14 cellular contexts compared by ENCODE assay signal in the genomic region with DNA sequence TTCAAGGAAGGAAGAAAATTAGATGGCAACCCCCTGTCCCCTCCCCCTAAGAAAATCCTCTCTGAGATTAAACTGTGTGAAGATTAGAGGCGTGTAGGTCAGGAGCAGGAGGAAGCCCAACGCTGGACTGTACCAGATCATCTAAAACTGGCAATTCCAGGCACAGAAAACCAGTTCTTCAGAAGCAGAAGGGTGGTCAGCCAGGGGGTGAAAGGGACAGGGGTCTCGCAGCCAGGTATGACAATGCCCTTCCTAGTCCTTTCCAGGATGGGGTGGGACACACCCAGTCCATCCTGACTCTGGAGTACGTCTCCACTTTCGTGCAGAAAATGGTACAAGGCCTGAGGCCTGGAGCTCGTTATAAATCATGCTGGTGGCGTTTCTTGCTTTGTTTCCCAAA. TPM values are rescaled to one million over a fixed set of nuclear protein-coding genes. Genes with fewer than 3 reads are reported as not detected.
A peak's percentile ranks its signal among the peaks of the same experiment; 100 is the strongest.
DNase-seq lines count a peak whose midpoint lies in the region; ATAC-seq and TF ChIP-seq lines count a peak whose summit lies in the region.
"Had no signal": no experiment of that assay in that cellular context is flagged by ENCODE, and none has a peak within 500 bp of the region (broad histone marks: within the 10 kb centered on the region; RNA-seq: fewer than 3 reads in every experiment).

No MANE protein-coding gene starts in this region.

- ATAC-seq in GM18511 (IDR thresholded peaks at IDR 0.05; ENCODE audit: unreplicated experiment) (peak; percentile 2), T-cell (replicated peaks in 1 of 4) (no peak), GM18861 (IDR thresholded peaks at IDR 0.05; ENCODE audit: unreplicated experiment) (no peak)
- ATAC-seq: left cardiac atrium had no signal

- H3K23ac ChIP-seq in mesendoderm (ENCODE audit: low read length) = no peak overlapping the region

- H4K5ac ChIP-seq in mesendoderm (ENCODE audit: low read length) = no peak overlapping the region

- H3K79me1 ChIP-seq in mesendoderm (ENCODE audit: low read length) = no peaks in the 10 kb centered on the region

- no peak overlapping the region for H3K4ac ChIP-seq in mesendoderm (ENCODE audit: low read depth, low read length)

- H3K4me1 ChIP-seq in mesendoderm (ENCODE audit: control insufficient read depth, low read depth, low read length) = peaks cover 16% of the 10 kb centered on the region

- no peaks in the 10 kb centered on the region for H3K27me3 Mint-ChIP-seq in T-cell

- no peak overlapping the region for H2BK5ac ChIP-seq in mesendoderm (ENCODE audit: low read length)

- H3K4me2 ChIP-seq in mesendoderm (ENCODE audit: low read length) = no peak overlapping the region

- H2BK15ac ChIP-seq in mesendoderm (replicated peaks; ENCODE audit: low read depth) = no peak overlapping the region

- H3K27me3 ChIP-seq in mesendoderm (ENCODE audit: insufficient read depth, low read length, poor library complexity) = no peaks in the 10 kb centered on the region

- H3K9ac ChIP-seq in mesendoderm (ENCODE audit: low read length) = no peak overlapping the region

- peak overlapping the region; percentile 75 to 98 (median 96) for H3K4me3 Mint-ChIP-seq in T-cell
- H3K4me3 Mint-ChIP-seq: endodermal cell had no signal

- no peaks in the 10 kb centered on the region for H3K36me3 ChIP-seq in mesendoderm (ENCODE audit: control insufficient read depth, insufficient read depth, low read length)

- no peak for TF ChIP-seq CTCF in C4-2B (conservative IDR thresholded peaks at IDR 0.05)

- peak overlapping the region; percentile 95 for H3K27ac ChIP-seq in C4-2B
- H3K27ac ChIP-seq in mesendoderm (ENCODE audit: low read depth, low read length) = no peak overlapping the region

- H3K27ac Mint-ChIP-seq in T-cell = peak overlapping the region; percentile 95 to 96

- H3K36me3 Mint-ChIP-seq in T-cell = peaks cover 8% of the 10 kb centered on the region

- DNase-seq in T-cell (no peak), mesendoderm (no peak), pons (ENCODE audit: low spot score) (no peak), epidermal melanocyte (ENCODE audit: insufficient read length, low spot score) (no peak)
- DNase-seq in stimulated activated CD4-positive, alpha-beta T cell treated with anti-CD3 and anti-CD28 coated beads, Interleukin-2, amount 100 ng/mL, for 48 hours = no peak
- DNase-seq: activated CD4-positive, alpha-beta T cell treated with anti-CD3 and anti-CD28 coated beads, Interleukin-2, amount 50 U/mL, for 1 hour; endodermal cell; glutamatergic neuron; left cardiac atrium; nucleus accumbens; stimulated activated CD4-positive, alpha-beta T cell treated with anti-CD3 and anti-CD28 coated beads, Interleukin-12 subunit alpha, Interleukin-12 subunit beta, amount 100 ng/mL, for 4 hours had no signal

- no peak overlapping the region for H3K4me3 ChIP-seq in mesendoderm (ENCODE audit: low read length)

- no CpG with 5 or more reads among the region's 7 CpGs for WGBS in mesendoderm (ENCODE audit: extremely low coverage, insufficient coverage, low lambda C conversion rate)

- no peak overlapping the region for H2AK5ac ChIP-seq in mesendoderm (ENCODE audit: low read length)

- no peaks in the 10 kb centered on the region for H3K9me3 Mint-ChIP-seq in T-cell
- H3K9me3 Mint-ChIP-seq: endodermal cell had no signal

- H3K79me2 ChIP-seq in mesendoderm (ENCODE audit: control insufficient read depth, insufficient read depth, low read length) = no peaks in the 10 kb centered on the region

- CTCF ChIA-PET in T-cell (lab: Charles Lee) = interaction anchor here in 1 of 2 donors (1.9 to 2.7 kb wide), 2 partner anchors 21 to 114 kb away, joined by 6 to 16 read pairs; no protein-coding TSS in a partner anchor

- H3K4me1 Mint-ChIP-seq in T-cell = peaks cover 73 to 82% (median 75%) of the 10 kb centered on the region in 3 donors

- POLR2A ChIA-PET in T-cell (lab: Charles Lee) = no interaction called here

- peak overlapping the region; percentile 54 for H3K56ac ChIP-seq in mesendoderm (ENCODE audit: low read length)

- H4K8ac ChIP-seq in mesendoderm (ENCODE audit: low read depth, low read length) = no peak overlapping the region

- H2BK120ac ChIP-seq in mesendoderm (ENCODE audit: low read depth, low read length) = no peak overlapping the region

- no peak overlapping the region for H3K18ac ChIP-seq in mesendoderm (ENCODE audit: low read length)

RNA-seq across cellular contexts. Expression of a gene that starts 3.3 kb away (rescaled TPM):
- 100 to 1,000 TPM; 174 to 436 (median 216) TPM for total RNA-seq in T-cell
- polyA plus RNA-seq in mesendoderm (2013, experiment 1 of 2) = 1.1 TPM
- 0.90 TPM for polyA plus RNA-seq in mesendoderm (2013, experiment 2 of 2)
